1 cellular context compared by ENCODE assay signal in genomic region chr13:101455863-101456262, GRCh38.
TF ChIP-seq lines count a peak whose summit lies in the region.

No MANE protein-coding gene starts in this region.

TF ChIP-seq in IMR-90, 13 proteins besides CTCF, POLR2A, EP300 and RAD21:
- TF ChIP-seq RCOR1 (IDR thresholded peaks at IDR 0.05; ENCODE audit: insufficient replicate concordance, low read length) (peak; percentile 85), ELK1 (IDR thresholded peaks at IDR 0.05; ENCODE audit: borderline replicate concordance, low read depth, low read length) (no peak), RFX5 (IDR thresholded peaks at IDR 0.05; ENCODE audit: low read depth, low read length) (no peak), MAFK (IDR thresholded peaks at IDR 0.05; ENCODE audit: low read depth, low read length) (peak; percentile 65), CHD1 (IDR thresholded peaks at IDR 0.05; ENCODE audit: low read depth, low read length) (peak; percentile 83; the same call in 1 of the 2 replicates), FOS (IDR thresholded peaks at IDR 0.05; ENCODE audit: low read depth, low read length) (peak; percentile 95), BHLHE40 (IDR thresholded peaks at IDR 0.05; ENCODE audit: low read depth, low read length) (peak; percentile 46; the same call in 1 of the 2 replicates), MAZ (IDR thresholded peaks at IDR 0.05; ENCODE audit: borderline replicate concordance, low read depth, low read length) (peak; percentile 41; the same call in 1 of the 2 replicates), CEBPB (IDR thresholded peaks at IDR 0.05; ENCODE audit: low read depth, low read length) (peak; percentile 43; the same call in 1 of the 2 replicates), MXI1 (IDR thresholded peaks at IDR 0.05; ENCODE audit: borderline replicate concordance, low read depth, low read length) (0 out of 2 replicates have a peak, but pooled peaks have one; percentile 16)
